17 cellular contexts compared by ENCODE assay signal in genomic region chr14:23354990-23355389, GRCh38. TPM values are rescaled to one million over a fixed set of nuclear protein-coding genes. Genes with fewer than 3 reads are reported as not detected.
DNase-seq lines count a peak whose midpoint lies in the region; ATAC-seq and TF ChIP-seq lines count a peak whose summit lies in the region.
"Had no signal": no experiment of that assay in that cellular context is flagged by ENCODE, and none has a peak within 500 bp of the region (broad histone marks: within the 10 kb centered on the region; RNA-seq: fewer than 3 reads in every experiment).

No MANE protein-coding gene starts in this region.

- H3K27me3 ChIP-seq in upper lobe of left lung = peaks cover 0 to 12% (median 1%) of the 10 kb centered on the region in 4 donors
- peaks cover 51% of the 10 kb centered on the region for H3K27me3 ChIP-seq in HAP-1 (ENCODE audit: low read depth)

- H3K9me3 Mint-ChIP-seq in WTC11 (no peaks in the 10 kb centered on the region), neural crest cell (peaks cover 7% of the 10 kb centered on the region)
- H3K9me3 Mint-ChIP-seq: CD4-positive, alpha-beta T cell; GM23338; HFFc6 had no signal

- H3K27me3 Mint-ChIP-seq in WTC11 (ENCODE audit: low read depth) (peaks cover 38% of the 10 kb centered on the region), neural crest cell (ENCODE audit: low read depth) (peaks cover 30% of the 10 kb centered on the region)

- ATAC-seq in WTC11 = no peak
- no peak for ATAC-seq in GM18909 (IDR thresholded peaks at IDR 0.05; ENCODE audit: poor library complexity, unreplicated experiment)
- no peak for ATAC-seq in HG03039 (IDR thresholded peaks at IDR 0.05; ENCODE audit: unreplicated experiment)
- ATAC-seq in upper lobe of left lung (ENCODE audit: low FRiP score in 2 of 2) = no peak
- ATAC-seq: GM23338 had no signal

- CTCF ChIA-PET in WTC11 (lab: Charles Lee) = interaction anchor here (1.0 to 5.4 kb wide), 4 partner anchors 9 to 234 kb away, joined by 3 to 73 read pairs (median 14); partner anchors contain the start of gene EFS

- peaks cover 19% of the 10 kb centered on the region for H3K36me3 Mint-ChIP-seq in WTC11
- peaks cover 12% of the 10 kb centered on the region for H3K36me3 Mint-ChIP-seq in neural crest cell (ENCODE audit: low read depth)

- H3K27ac ChIP-seq in upper lobe of left lung = no peak overlapping the region
- H3K27ac ChIP-seq: HL-60 had no signal

- peaks cover 6 to 22% (median 17%) of the 10 kb centered on the region in 4 donors for H3K4me1 ChIP-seq in upper lobe of left lung
- no peaks in the 10 kb centered on the region for H3K4me1 ChIP-seq in HAP-1

- H3K4me3 ChIP-seq in upper lobe of left lung (no peak overlapping the region), HAP-1 (no peak overlapping the region)
- H3K4me3 ChIP-seq: GM23338 had no signal

- H3K27ac Mint-ChIP-seq in WTC11 (no peak overlapping the region), neural crest cell (ENCODE audit: unreplicated experiment) (no peak overlapping the region)
- H3K27ac Mint-ChIP-seq: B cell; CD4-positive, alpha-beta T cell; GM23338; HFFc6 had no signal

- H3K9me3 ChIP-seq in upper lobe of left lung = no peaks in the 10 kb centered on the region
- no peaks in the 10 kb centered on the region for H3K9me3 ChIP-seq in HAP-1

- no peak for TF ChIP-seq POLR2A in upper lobe of left lung (IDR thresholded peaks at IDR 0.05)

- TF ChIP-seq CTCF in WTC11 (IDR thresholded peaks at IDR 0.05) = no peak
- no peak for TF ChIP-seq CTCF in neural crest cell (conservative IDR thresholded peaks at IDR 0.05)
- no peak for TF ChIP-seq CTCF in upper lobe of left lung (IDR thresholded peaks at IDR 0.05)

- peaks cover 11% of the 10 kb centered on the region for H3K4me1 Mint-ChIP-seq in WTC11
- peaks cover 32% of the 10 kb centered on the region for H3K4me1 Mint-ChIP-seq in neural crest cell

- POLR2A ChIA-PET in WTC11 (lab: Charles Lee) = interaction anchor here (0.6 to 0.9 kb wide), 3 partner anchors 11 to 34 kb away, joined by 3 to 6 read pairs (median 4); partner anchors contain the start of gene PABPN1

- in situ Hi-C loops in HAP-1 (cut with MboI; ENCODE audit: low sequenced_read_pairs) = no loop called here

- H3K36me3 ChIP-seq in upper lobe of left lung (peaks cover 0 to 5% (median 0%) of the 10 kb centered on the region in 4 donors), HAP-1 (replicated peaks) (no peaks in the 10 kb centered on the region)

- WGBS in upper lobe of left lung, 2 donors = 78 to 82% methylated on average over 6 of the region's 6 CpGs

- DNase-seq in WTC11 (ENCODE audit: low spot score) (no peak), islet precursor cell (peak; percentile 37), neural crest cell (ENCODE audit: low read depth, low spot score) (no peak), upper lobe of left lung (no peak), HAP-1 (ENCODE audit: low spot score in 2 of 2) (no peak)
- DNase-seq: C1 segment of cervical spinal cord; Calu3; CD4-positive, alpha-beta T cell; DMS 273 treated with DMSO at 0.1 percent for 48 hours; HCEC 1CT; HFFc6 had no signal

- H3K4me3 Mint-ChIP-seq in WTC11 = no peak overlapping the region
- H3K4me3 Mint-ChIP-seq in neural crest cell = peak overlapping the region; percentile 35
- H3K4me3 Mint-ChIP-seq: B cell, GM23338, HFFc6 had no signal

- no peak for TF ChIP-seq EP300 in upper lobe of left lung (IDR thresholded peaks at IDR 0.05)

TF ChIP-seq in WTC11, 78 proteins besides CTCF, POLR2A, EP300 and RAD21:
- TF ChIP-seq ZNF416 (CRISPR knock-in tag; IDR thresholded peaks at IDR 0.05) = no peak
- no peak for TF ChIP-seq USF2 (CRISPR knock-in tag; IDR thresholded peaks at IDR 0.05)
- no peak for TF ChIP-seq ZBTB43 (CRISPR knock-in tag; IDR thresholded peaks at IDR 0.05)
- no peak for TF ChIP-seq E2F5 (CRISPR knock-in tag; IDR thresholded peaks at IDR 0.05)
- TF ChIP-seq HMGXB4 (CRISPR knock-in tag; IDR thresholded peaks at IDR 0.05) = no peak
- 0 out of 2 replicates have a peak, but pooled peaks have one; percentile 30 for TF ChIP-seq ZNF121 (CRISPR knock-in tag; IDR thresholded peaks at IDR 0.05)
TF ChIP-seq in WTC11: peak in this region for 1.

RNA-seq across cellular contexts. Expression of gene SLC22A17, which starts 2.3 kb away (rescaled TPM):
- total RNA-seq in WTC11 (2021) = 42.3 to 52.4 TPM (median 51.4 TPM) in 3 replicates
- total RNA-seq in neural crest cell = 39.4 and 42.4 TPM in 2 replicates
- 10 to 100 TPM in 4 of 6 donors, 1 to 10 TPM in 2; 5.8 to 16.8 (median 12.4) TPM for total RNA-seq in upper lobe of left lung

RNA-seq across cellular contexts. Expression of gene EFS, which starts 10.0 kb away (rescaled TPM):
- total RNA-seq in WTC11 (2021) (35.3 to 47.4 TPM (median 43.5 TPM) in 3 replicates), neural crest cell (100 and 104 TPM in 2 replicates), upper lobe of left lung (10 to 100 TPM in 3 of 6 donors, 1 to 10 TPM in 3; 4.1 to 18.9 (median 9.3) TPM)
- total RNA-seq: B cell; Calu3; CD4-positive, alpha-beta T cell had no signal

RNA-seq across cellular contexts. Expression of gene IL25, which starts 17.6 kb away (rescaled TPM):
- total RNA-seq in WTC11 (2021) (0.24 TPM in 1 of 3 replicates, not detected in the others), neural crest cell (not detected in 2 replicates), upper lobe of left lung (not detected)
- total RNA-seq: B cell; Calu3; CD4-positive, alpha-beta T cell; Daoy; GM23338; HFFc6 had no signal

RNA-seq across cellular contexts. Expression of gene CMTM5, which starts 21.9 kb away (rescaled TPM):
- total RNA-seq in WTC11 (2021) (0.24 to 0.41 TPM (median 0.39 TPM) in 3 replicates), neural crest cell (2.0 and 3.1 TPM in 2 replicates), upper lobe of left lung (1 to 10 TPM in 3 of 6 donors, under 1 TPM in 1, not detected in 2; 0.47 to 3.1 (median 2.3) TPM)
- total RNA-seq: B cell; Calu3; CD4-positive, alpha-beta T cell; Daoy; HFFc6 had no signal

RNA-seq across cellular contexts. Expression of gene PABPN1, which starts 33.7 kb away (rescaled TPM):
- total RNA-seq in WTC11 (2021) (290 to 321 TPM (median 295 TPM) in 3 replicates), neural crest cell (375 and 379 TPM in 2 replicates), upper lobe of left lung (100 to 1,000 TPM in 3 of 6 donors, 10 to 100 TPM in 3; 47.6 to 325 (median 85.7) TPM)
